8 cellular contexts compared by ENCODE assay signal in genomic region chr18:57959278-57959677, GRCh38.
DNase-seq lines count a peak whose midpoint lies in the region; ATAC-seq lines count a peak whose summit lies in the region.

No MANE protein-coding gene starts in this region.

- peak; percentile 54 for DNase-seq in AG20443 (ENCODE audit: low spot score)
- DNase-seq in NCI-H146 (lab: John Stamatoyannopoulos, UW) = peak; percentile 81
- peak; percentile 51 for DNase-seq in amniotic epithelial cell (ENCODE audit: low read depth)
- DNase-seq in kidney glomerular epithelial cell (lab: John Stamatoyannopoulos, UW) = peak; percentile 28
- no peak for DNase-seq in NCI-H187 treated with DMSO at 0.1 percent for 48 hours (lab: John Stamatoyannopoulos, UW)
- DNase-seq in activated CD4-positive, alpha-beta T cell treated with anti-CD3 and anti-CD28 coated beads, Interleukin-2, amount 10 ng/mL, durations not matched to agents 7 days and 5 days = no peak

- ATAC-seq in GM18909 (IDR thresholded peaks at IDR 0.05; ENCODE audit: poor library complexity, unreplicated experiment) = peak; percentile 59
- ATAC-seq in HG03469 (IDR thresholded peaks at IDR 0.05; ENCODE audit: unreplicated experiment) = no peak

- H3K4me1 Mint-ChIP-seq in activated CD4-positive, alpha-beta T cell treated with anti-CD3 and anti-CD28 coated beads, Interleukin-2, amount 10 ng/mL, durations not matched to agents 7 days and 5 days = no peaks in the 10 kb centered on the region

- no peaks in the 10 kb centered on the region for H3K9me3 Mint-ChIP-seq in activated CD4-positive, alpha-beta T cell treated with anti-CD3 and anti-CD28 coated beads, Interleukin-2, amount 10 ng/mL, durations not matched to agents 7 days and 5 days

- no peaks in the 10 kb centered on the region for H3K36me3 Mint-ChIP-seq in activated CD4-positive, alpha-beta T cell treated with anti-CD3 and anti-CD28 coated beads, Interleukin-2, amount 10 ng/mL, durations not matched to agents 7 days and 5 days (ENCODE audit: low read depth)

- POLR2A ChIA-PET in activated CD4-positive, alpha-beta T cell treated with anti-CD3 and anti-CD28 coated beads, Interleukin-2, amount 10 ng/mL, durations not matched to agents 7 days and 5 days (lab: Charles Lee) = no interaction called here

- no peak overlapping the region for H3K27ac Mint-ChIP-seq in activated CD4-positive, alpha-beta T cell treated with anti-CD3 and anti-CD28 coated beads, Interleukin-2, amount 10 ng/mL, durations not matched to agents 7 days and 5 days

- H3K4me3 Mint-ChIP-seq in activated CD4-positive, alpha-beta T cell treated with anti-CD3 and anti-CD28 coated beads, Interleukin-2, amount 10 ng/mL, durations not matched to agents 7 days and 5 days = no peak overlapping the region

- peaks cover 31% of the 10 kb centered on the region for H3K27me3 Mint-ChIP-seq in activated CD4-positive, alpha-beta T cell treated with anti-CD3 and anti-CD28 coated beads, Interleukin-2, amount 10 ng/mL, durations not matched to agents 7 days and 5 days

- CTCF ChIA-PET in activated CD4-positive, alpha-beta T cell treated with anti-CD3 and anti-CD28 coated beads, Interleukin-2, amount 10 ng/mL, durations not matched to agents 7 days and 5 days (lab: Charles Lee) = interaction anchor here (0.6 kb wide), 1 partner anchor 111 kb away, joined by 3 read pairs; no protein-coding TSS in a partner anchor

Comparison
In these comparisons a context has a peak if more than half of its experiments do, and no peak if none do; other contexts are left out.
1. DNase-seq: peak in AG20443 (single experiment), NCI-H146 (single experiment), amniotic epithelial cell (single experiment) and kidney glomerular epithelial cell (single experiment); none in NCI-H187 treated with DMSO at 0.1 percent for 48 hours (single experiment) and activated CD4-positive, alpha-beta T cell treated with anti-CD3 and anti-CD28 coated beads, Interleukin-2, amount 10 ng/mL, durations not matched to agents 7 days and 5 days (single experiment).